In the genomic region with DNA sequence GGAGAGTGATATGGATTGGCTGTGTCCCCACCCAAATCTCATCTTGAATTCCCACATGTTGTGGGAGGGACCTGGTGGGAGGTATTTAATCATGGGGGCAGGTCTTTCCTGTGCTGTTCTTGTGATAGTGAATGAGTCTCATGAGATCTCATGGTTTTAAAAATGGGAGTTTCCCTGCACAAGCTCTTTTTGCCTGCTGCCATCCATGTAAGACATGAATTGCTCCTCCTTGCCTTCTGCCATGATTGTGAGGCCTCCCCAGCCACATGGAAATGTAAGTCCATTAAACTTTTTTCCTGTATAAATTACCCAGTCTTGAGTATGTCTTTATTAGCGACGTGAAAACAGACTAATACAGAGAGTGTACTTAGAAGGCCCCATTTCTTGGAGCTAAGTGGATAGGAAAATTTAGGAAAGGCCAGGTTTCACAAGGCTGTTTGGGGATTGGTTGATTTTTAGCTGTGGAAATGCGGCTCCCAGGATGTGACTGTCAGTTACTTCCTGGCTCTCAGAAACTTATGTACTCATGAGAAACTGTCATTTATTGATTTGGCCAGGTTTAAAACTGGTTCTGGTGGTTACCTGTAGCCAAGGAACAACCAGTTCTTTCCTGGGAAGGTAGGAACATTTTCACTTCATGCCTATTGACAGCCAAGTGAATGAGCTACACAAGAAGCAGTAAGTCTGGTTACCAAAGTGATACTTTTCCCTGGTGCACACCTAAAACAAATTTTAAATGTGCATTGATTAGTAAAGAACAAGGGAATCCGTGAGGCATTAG, we compare ENCODE assay signal across 2 cellular contexts. TPM values are rescaled to one million over a fixed set of nuclear protein-coding genes. Genes with fewer than 3 reads are reported as not detected.
"Had no signal": no experiment of that assay in that cellular context is flagged by ENCODE, and none has a peak within 500 bp of the region (broad histone marks: within the 10 kb centered on the region; RNA-seq: fewer than 3 reads in every experiment).

No MANE protein-coding gene starts in this region.

RNA-seq across cellular contexts. Expression of a gene that starts 40.0 kb away (rescaled TPM):
- polyA plus RNA-seq: naive thymus-derived CD4-positive, alpha-beta T cell; smooth muscle cell had no signal
